Comparison of ENCODE assay signal across 25 cellular contexts in the genomic region with DNA sequence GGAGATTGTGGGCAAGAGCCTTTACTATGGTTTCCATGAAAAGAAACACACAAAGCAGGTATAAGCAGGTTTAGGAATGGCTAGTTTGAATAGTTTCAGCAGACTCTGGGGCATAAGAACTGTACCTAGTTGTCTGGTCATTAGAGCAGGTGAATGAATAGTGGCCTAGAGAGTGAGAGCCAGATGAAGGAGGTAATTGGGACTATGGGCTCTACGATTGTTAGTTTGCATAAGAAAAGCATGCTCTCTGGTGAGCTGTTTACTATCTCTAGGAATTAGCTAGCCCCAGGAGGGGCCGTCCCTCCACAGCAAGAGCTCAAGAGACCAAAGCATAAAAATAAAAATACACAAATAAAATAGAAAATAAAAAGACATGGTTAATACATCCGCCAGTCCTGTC.
"Had no signal": no experiment of that assay in that cellular context is flagged by ENCODE, and none has a peak within 500 bp of the region (broad histone marks: within the 10 kb centered on the region; RNA-seq: fewer than 3 reads in every experiment).

No MANE protein-coding gene starts in this region.

- H2AFZ ChIP-seq: PC-9 had no signal

- DNase-seq: activated CD4-positive, alpha-beta T cell treated with anti-CD3 and anti-CD28 coated beads, Interleukin-2, amount 10 ng/mL, durations not matched to agents 24 days and 14 days; activated CD4-positive, alpha-beta T cell treated with anti-CD3 and anti-CD28 coated beads, Interleukin-2, amount 50 U/mL, for 4 hours; activated CD8-positive, alpha-beta T cell treated with anti-CD3 and anti-CD28 coated beads for 36 hours; activated effector memory CD4-positive, alpha-beta T cell treated with anti-CD3 and anti-CD28 coated beads, Interleukin-2, amount 50 U/mL, for 16 hours; activated naive CD4-positive, alpha-beta T cell; activated naive CD4-positive, alpha-beta T cell treated with anti-CD3 and anti-CD28 coated beads, Interleukin-2, amount 50 U/mL, for 16 hours; activated naive CD8-positive, alpha-beta T cell treated with anti-CD3 and anti-CD28 coated beads for 36 hours; activated T-cell treated with anti-CD3 and anti-CD28 coated beads, Interleukin-2, amount 50 U/mL, for 1 hour; activated T-cell treated with anti-CD3 and anti-CD28 coated beads, Interleukin-2, amount 50 U/mL, for 72 hours; amniotic stem cell; aorta; brain microvascular endothelial cell; KG1; MM.1S; MV-4-11; NCI-H1092; NCI-H1436 treated with DMSO at 0.1 percent for 48 hours; NCI-H1694 treated with DMSO at 0.1 percent for 48 hours; NCI-H2029; NCI-H345; NCI-H510A treated with DMSO at 0.1 percent for 48 hours; PC-9; Right ventricle myocardium superior; T1000; WERI-Rb-1 had no signal

- H3K4me2 ChIP-seq: PC-9 had no signal

- H3K27me3 ChIP-seq: brain microvascular endothelial cell had no signal

- H3K27ac ChIP-seq: brain microvascular endothelial cell, PC-9, WERI-Rb-1 had no signal

- H3K36me3 ChIP-seq: brain microvascular endothelial cell, WERI-Rb-1 had no signal

- H3K4me3 ChIP-seq: PC-9 had no signal
